In the genomic region with DNA sequence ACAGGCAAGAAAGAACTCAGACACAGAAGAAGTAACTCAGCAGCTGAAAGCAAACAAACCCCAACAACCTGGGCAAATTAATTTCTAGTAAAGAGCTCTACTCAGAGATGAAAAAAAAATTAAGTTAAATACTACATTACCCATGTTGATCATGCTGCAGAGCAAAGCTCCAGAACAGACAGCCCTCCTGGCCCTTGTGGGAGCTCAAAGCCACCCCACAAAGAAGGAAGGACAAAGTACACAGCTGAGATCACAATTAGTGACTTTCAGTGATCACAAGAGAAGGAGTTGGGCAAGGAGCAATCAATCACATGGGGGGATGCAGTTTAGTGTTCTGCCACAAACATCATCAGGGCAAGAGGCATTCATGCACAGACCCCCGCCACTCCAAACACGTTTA, we compare ENCODE assay signal across 26 cellular contexts.
"Had no signal": no experiment of that assay in that cellular context is flagged by ENCODE, and none has a peak within 500 bp of the region (broad histone marks: within the 10 kb centered on the region; RNA-seq: fewer than 3 reads in every experiment).

No MANE protein-coding gene starts in this region.

- H3K9ac ChIP-seq: neural progenitor cell had no signal

- FAIRE-seq: endometrium, frontal cortex, kidney had no signal

- H3K9me3 ChIP-seq: left lung, mucosa of descending colon, prostate gland, right atrium auricular region, spleen, suprapubic skin, vagina had no signal

- H3K27ac ChIP-seq: coronary artery, left lung, neural progenitor cell, prostate gland, right atrium auricular region, spleen, suprapubic skin, vagina had no signal

- H3K4me1 ChIP-seq: left lung, prostate gland, right atrium auricular region, spleen, suprapubic skin, vagina had no signal

- H3K27me3 Mint-ChIP-seq: effector memory CD8-positive, alpha-beta T cell; stimulated activated naive CD8-positive, alpha-beta T cell treated with anti-CD3 and anti-CD28 coated beads, Interleukin-15, amount 100 ng/mL, for 72 hours had no signal

- DNase-seq: dermis blood vessel endothelial cell; effector memory CD8-positive, alpha-beta T cell; erythroblast; head of caudate nucleus; kidney; left lung; mesenchymal stem cell; mucosa of descending colon; naive thymus-derived CD4-positive, alpha-beta T cell; spleen; stimulated activated CD4-positive, alpha-beta T cell treated with anti-CD3 and anti-CD28 coated beads, Interleukin-2, amount 100 ng/mL, for 48 hours; stimulated activated CD8-positive, alpha-beta memory T cell treated with anti-CD3 and anti-CD28 coated beads, Interleukin-4, amount 100 ng/mL, for 48 hours; stimulated activated naive CD4-positive, alpha-beta T cell; stimulated activated naive CD8-positive, alpha-beta T cell treated with anti-CD3 and anti-CD28 coated beads, Interleukin-15, amount 100 ng/mL, for 72 hours; trophoblast cell had no signal

- H3K36me3 Mint-ChIP-seq: mesothelial cell of epicardium, neural progenitor cell had no signal

- ATAC-seq: effector memory CD8-positive, alpha-beta T cell; left lung; mucosa of descending colon; naive thymus-derived CD4-positive, alpha-beta T cell; sciatic nerve; stimulated activated naive CD8-positive, alpha-beta T cell treated with anti-CD3 and anti-CD28 coated beads, Interleukin-15, amount 100 ng/mL, for 72 hours had no signal

- H3K4me3 ChIP-seq: coronary artery, left lung, mucosa of descending colon, neural progenitor cell, prostate gland, right atrium auricular region, spleen, suprapubic skin, vagina had no signal

- H3K4me3 Mint-ChIP-seq: effector memory CD8-positive, alpha-beta T cell; mesothelial cell of epicardium; naive thymus-derived CD4-positive, alpha-beta T cell; nephron; neural progenitor cell; stimulated activated naive CD8-positive, alpha-beta T cell treated with anti-CD3 and anti-CD28 coated beads, Interleukin-15, amount 100 ng/mL, for 72 hours had no signal

- H3K9me3 Mint-ChIP-seq: nephron had no signal

- H3K27me3 ChIP-seq: left lung, neural progenitor cell, right atrium auricular region, suprapubic skin, vagina had no signal

- H3K4me1 Mint-ChIP-seq: mesothelial cell of epicardium, nephron had no signal

- H3K36me3 ChIP-seq: left lung, neural progenitor cell, prostate gland, right atrium auricular region, spleen, suprapubic skin, vagina had no signal

- H3K27ac Mint-ChIP-seq: effector memory CD8-positive, alpha-beta T cell; mesothelial cell of epicardium; nephron; neural progenitor cell; stimulated activated naive CD8-positive, alpha-beta T cell treated with anti-CD3 and anti-CD28 coated beads, Interleukin-15, amount 100 ng/mL, for 72 hours had no signal
